In the genomic region with DNA sequence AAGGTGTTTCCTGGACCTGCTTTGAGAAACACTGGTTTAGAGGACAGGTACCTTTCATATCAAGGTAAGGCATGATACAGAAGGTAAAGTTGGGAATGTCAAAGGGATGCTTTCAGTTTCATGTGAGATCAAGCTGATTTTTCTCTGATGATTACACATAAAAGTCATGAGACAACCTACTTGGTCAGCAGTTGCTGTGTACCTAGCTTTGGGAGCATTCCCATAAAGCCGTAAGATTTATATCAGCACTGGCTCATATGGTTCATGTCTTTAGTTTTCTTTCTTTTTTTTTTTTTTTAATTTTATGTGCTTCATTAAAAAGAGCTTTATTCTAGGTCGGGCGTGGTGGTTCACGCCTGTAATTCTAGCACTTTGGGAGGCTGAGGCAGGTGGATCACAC, we compare ENCODE assay signal across 26 cellular contexts.
DNase-seq lines count a peak whose midpoint lies in the region; ATAC-seq and TF ChIP-seq lines count a peak whose summit lies in the region.
"Had no signal": no experiment of that assay in that cellular context is flagged by ENCODE, and none has a peak within 500 bp of the region (broad histone marks: within the 10 kb centered on the region; RNA-seq: fewer than 3 reads in every experiment).

No MANE protein-coding gene starts in this region.

- no peaks in the 10 kb centered on the region for H3K79me2 ChIP-seq in mammary epithelial cell (ENCODE audit: insufficient read depth, low read length)
- no peaks in the 10 kb centered on the region for H3K79me2 ChIP-seq in parathyroid adenoma

- CTCF ChIA-PET in mammary epithelial cell (lab: Charles Lee; ENCODE audit: low non-redundant PET) = no interaction called here
- CTCF ChIA-PET in MCF 10A (lab: Yijun Ruan, JAX) = interaction anchor here (0.6 kb wide), 2 partner anchors 91 to 120 kb away, joined by 3 read pairs; no protein-coding TSS in a partner anchor

- ATAC-seq in HG02610 (IDR thresholded peaks at IDR 0.05; ENCODE audit: unreplicated experiment) = no peak
- ATAC-seq: GM12878, Panc1 had no signal

- DNase-seq in mammary epithelial cell (peak; percentile 21), MCF 10A (ENCODE audit: unreplicated experiment) (no peak), DMS153 (lab: John Stamatoyannopoulos, UW) (no peak)
- DNase-seq in central memory CD4-positive, alpha-beta T cell = no peak
- DNase-seq: CD4-positive, alpha-beta T cell; DMS53; GOT3; NCI-H1105 treated with DMSO at 0.1 percent for 48 hours; NCI-H146; NCI-H1930; NCI-H2107; NCI-H446; NCI-H524 treated with DMSO at 0.1 percent for 48 hours; NCI-H82; SHP77 had no signal

- H3K27me3 Mint-ChIP-seq in MCF 10A (ENCODE audit: insufficient read depth, unreplicated experiment) = no peaks in the 10 kb centered on the region
- H3K27me3 Mint-ChIP-seq: CD4-positive, alpha-beta T cell; IgD-negative memory B cell had no signal

- no peak overlapping the region for H3K4me3 Mint-ChIP-seq in MCF 10A (ENCODE audit: unreplicated experiment)
- H3K4me3 Mint-ChIP-seq: CD4-positive, alpha-beta T cell; IgD-negative memory B cell had no signal

- H3K9me3 ChIP-seq in mammary epithelial cell (replicated peaks; ENCODE audit: insufficient read depth, low read length) (no peaks in the 10 kb centered on the region), parathyroid adenoma (ENCODE audit: control insufficient read depth, low read length) (no peaks in the 10 kb centered on the region)
- H3K9me3 ChIP-seq: HAP-1 had no signal

- H3K27me3 ChIP-seq in mammary epithelial cell (ENCODE audit: insufficient read depth, low read length) = no peaks in the 10 kb centered on the region
- no peaks in the 10 kb centered on the region for H3K27me3 ChIP-seq in parathyroid adenoma (ENCODE audit: control insufficient read depth, insufficient read depth, low read length)
- H3K27me3 ChIP-seq: BLaER1 had no signal

- H3K9ac ChIP-seq in mammary epithelial cell (ENCODE audit: insufficient read depth, low read length) = no peak overlapping the region
- no peak overlapping the region for H3K9ac ChIP-seq in parathyroid adenoma
- H3K9ac ChIP-seq: BLaER1, KMS-11 had no signal

- no peaks in the 10 kb centered on the region for H3K4me1 Mint-ChIP-seq in MCF 10A (ENCODE audit: insufficient read depth, unreplicated experiment)

- H3K4me2 ChIP-seq in mammary epithelial cell (ENCODE audit: insufficient read depth, low read depth, low read length) (no peak overlapping the region), parathyroid adenoma (ENCODE audit: low read length) (peak overlapping the region; percentile 10)
- H3K4me2 ChIP-seq: BLaER1, KMS-11 had no signal

- BruUV-seq in mammary epithelial cell (replicated peaks; lab: Mats Ljungman, UMichigan) (no TSS peak), MCF 10A (replicated peaks; lab: Mats Ljungman, UMichigan) (no TSS peak)

- no peak for TF ChIP-seq CTCF in mammary epithelial cell (conservative IDR thresholded peaks at IDR 0.05 in 1 of 2, IDR thresholded peaks at IDR 0.05 in 1 of 2; ENCODE audit: extremely low read depth in 1 of 2, insufficient read depth in 1 of 2, low read depth in 1 of 2, low read length in 2 of 2)
- no peak for TF ChIP-seq CTCF in MCF 10A (IDR thresholded peaks at IDR 0.05; ENCODE audit: unreplicated experiment)
- no peak for TF ChIP-seq CTCF in VCaP (conservative IDR thresholded peaks at IDR 0.05)
- TF ChIP-seq CTCF in parathyroid adenoma (IDR thresholded peaks at IDR 0.05) = no peak

- POLR2A ChIA-PET in MCF 10A (lab: Yijun Ruan, JAX) = interaction anchor here (0.6 to 1.3 kb wide), 3 partner anchors 9 to 570 kb away, joined by 3 to 6 read pairs (median 3); no protein-coding TSS in a partner anchor

- no peaks in the 10 kb centered on the region for H3K9me3 Mint-ChIP-seq in MCF 10A (ENCODE audit: unreplicated experiment)
- H3K9me3 Mint-ChIP-seq: CD4-positive, alpha-beta T cell; IgD-negative memory B cell had no signal

- dilution Hi-C loops in mammary epithelial cell (cut with HindIII; ENCODE audit: low sequenced_read_pairs) = no loop called here

- in situ Hi-C loops in mammary epithelial cell (cut with MboI; ENCODE audit: low sequenced_read_pairs in 2 of 2) = no loop called here

- H3K27ac Mint-ChIP-seq in MCF 10A (ENCODE audit: low read depth, unreplicated experiment) = no peak overlapping the region
- H3K27ac Mint-ChIP-seq: CD4-positive, alpha-beta T cell; IgD-negative memory B cell had no signal

- H3K36me3 Mint-ChIP-seq in MCF 10A (ENCODE audit: insufficient read depth, unreplicated experiment) = no peaks in the 10 kb centered on the region

- intact Hi-C loops in mammary epithelial cell (cut with micrococcal nuclease) = no loop called here
- intact Hi-C loops in MCF 10A (cut with micrococcal nuclease) = no loop called here

- H2AFZ ChIP-seq in mammary epithelial cell (ENCODE audit: low read depth, low read length) (no peak overlapping the region), parathyroid adenoma (no peak overlapping the region)

- 98% methylated on average over 4 of the region's 4 CpGs for WGBS in mammary epithelial cell (ENCODE audit: low coverage, missing lambda C conversion rate)

- no peaks in the 10 kb centered on the region for H4K20me1 ChIP-seq in mammary epithelial cell (ENCODE audit: insufficient read depth, low read length)

- H3K4me1 ChIP-seq in mammary epithelial cell (ENCODE audit: insufficient read depth, low read length) = peaks cover 11% of the 10 kb centered on the region
- H3K4me1 ChIP-seq in parathyroid adenoma = peaks cover 35% of the 10 kb centered on the region
- H3K4me1 ChIP-seq: BLaER1, HAP-1 had no signal

- no peak overlapping the region for H3K4me3 ChIP-seq in mammary epithelial cell (replicated peaks in 1 of 3; ENCODE audit: insufficient read depth in 1 of 3, low read depth in 2 of 3, low read length in 3 of 3)
- no peak overlapping the region for H3K4me3 ChIP-seq in parathyroid adenoma (ENCODE audit: low read depth, low read length)
- H3K4me3 ChIP-seq: BLaER1, GM12878, HAP-1, SK-N-MC had no signal

- H3K27ac ChIP-seq in mammary epithelial cell (ENCODE audit: insufficient read depth, low read depth, low read length) (no peak overlapping the region), VCaP (peak overlapping the region; percentile 73), parathyroid adenoma (peak overlapping the region; percentile 73)
- H3K27ac ChIP-seq: BLaER1, KMS-11, RWPE1, SK-N-MC had no signal

- H3K36me3 ChIP-seq in mammary epithelial cell (ENCODE audit: insufficient read depth, low read length) (no peaks in the 10 kb centered on the region), parathyroid adenoma (ENCODE audit: control insufficient read depth, insufficient read depth, low read length) (no peaks in the 10 kb centered on the region)
- H3K36me3 ChIP-seq: HAP-1 had no signal
